ENCODE assay signal across 29 cellular contexts in genomic region chr13:90826688-90827087, GRCh38.
DNase-seq lines count a peak whose midpoint lies in the region; ATAC-seq, FAIRE-seq and TF ChIP-seq lines count a peak whose summit lies in the region.
"Had no signal": no experiment of that assay in that cellular context is flagged by ENCODE, and none has a peak within 500 bp of the region (broad histone marks: within the 10 kb centered on the region; RNA-seq: fewer than 3 reads in every experiment).

No MANE protein-coding gene starts in this region.

- DNase-seq in K562 (ENCODE audit: extremely low read depth in 1 of 4, low spot score in 3 of 4) = no peak
- DNase-seq: 8988T; ACHN; AML-193; BE2C; C1 segment of cervical spinal cord; Caco-2; Calu3; CD4-positive, alpha-beta memory T cell; CD4-positive, alpha-beta T cell; CD4-positive, CD25-positive, alpha-beta regulatory T cell; CD8-positive, alpha-beta memory T cell; CD8-positive, alpha-beta T cell; COR-L47; DMS 273 treated with DMSO at 0.1 percent for 48 hours; DMS153; DMS53; DMS79; DMS79 treated with DMSO at 0.1 percent for 48 hours; DND-41; EL had no signal

- ATAC-seq in K562 (no peak; the same call in 2 of the 3 replicates), HG03521 (IDR thresholded peaks at IDR 0.05; ENCODE audit: unreplicated experiment) (no peak)
- ATAC-seq: A549; CD8-positive, alpha-beta T cell had no signal

- H3K79me2 ChIP-seq in K562 (ENCODE audit: control insufficient read depth, insufficient read depth, low read length) = no peaks in the 10 kb centered on the region

- TF ChIP-seq EP300 in K562 (IDR thresholded peaks at IDR 0.05; ENCODE audit: low read length) = no peak

- H3K36me3 ChIP-seq in K562 (ENCODE audit: control insufficient read depth, insufficient read depth, low read length) = no peaks in the 10 kb centered on the region
- H3K36me3 ChIP-seq: BE2C; BLaER1; BLaER1 treated with 17β-estradiol and CSF1 and Interleukin-3, amounts not matched to agents 10 nM and 100 nM had no signal

- no peaks in the 10 kb centered on the region for H3K27me3 ChIP-seq in K562 (ENCODE audit: control insufficient read depth in 2 of 2, insufficient read depth in 2 of 2, low read length in 2 of 2)
- H3K27me3 ChIP-seq: BE2C; BLaER1; BLaER1 treated with 17β-estradiol and CSF1 and Interleukin-3, amounts not matched to agents 10 nM and 100 nM had no signal

- no peak for TF ChIP-seq CTCF in K562 (IDR thresholded peaks at IDR 0.05 in 2 of 3, conservative IDR thresholded peaks at IDR 0.05 in 1 of 3; ENCODE audit: insufficient read depth in 2 of 3, low read depth in 1 of 3, low read length in 3 of 3)

- no peaks in the 10 kb centered on the region for H4K20me1 ChIP-seq in K562 (replicated peaks; ENCODE audit: control insufficient read depth, insufficient read depth, low read length)
- H4K20me1 ChIP-seq: BLaER1; BLaER1 treated with 17β-estradiol and CSF1 and Interleukin-3, amounts not matched to agents 10 nM and 100 nM had no signal

- TF ChIP-seq POLR2A in K562 (conservative IDR thresholded peaks at IDR 0.05) = no peak

- FAIRE-seq in K562 (lab: Jason Lieb, UNC) = no peak
- FAIRE-seq: A204.1, A549, D721Med had no signal

- H3K4me3 ChIP-seq in K562 = no peak overlapping the region
- H3K4me3 ChIP-seq: A549; BLaER1; BLaER1 treated with 17β-estradiol and CSF1 and Interleukin-3, amounts not matched to agents 10 nM and 100 nM had no signal

- peaks cover 4% of the 10 kb centered on the region; the same call in 1 of the 2 replicates for H3K9me3 ChIP-seq in K562 (replicated peaks; ENCODE audit: control insufficient read depth, insufficient read depth, low read depth, low read length)
- H3K9me3 ChIP-seq: A549, BE2C, Caco-2 had no signal

- no peaks in the 10 kb centered on the region for H3K9me1 ChIP-seq in K562 (ENCODE audit: control insufficient read depth, insufficient read depth, low read length)

- no peak overlapping the region for H3K4me2 ChIP-seq in K562 (ENCODE audit: insufficient read depth, low read length)
- H3K4me2 ChIP-seq: A549; BLaER1; BLaER1 treated with 17β-estradiol and CSF1 and Interleukin-3, amounts not matched to agents 10 nM and 100 nM had no signal

- WGBS in K562 (ENCODE audit: insufficient coverage, low coverage, missing lambda C conversion rate) = 0% methylated on average over 2 of the region's 2 CpGs

- POLR2A ChIA-PET in K562 (lab: Yijun Ruan, JAX) = no interaction called here

- H3K27ac ChIP-seq in K562 (ENCODE audit: extremely low read depth, low read depth, low read length) = no peak overlapping the region
- H3K27ac ChIP-seq: 22Rv1; A549; BLaER1; BLaER1 treated with 17β-estradiol and CSF1 and Interleukin-3, amounts not matched to agents 10 nM and 100 nM; C4-2B had no signal

- H3K9ac ChIP-seq in K562 (ENCODE audit: insufficient read depth in 1 of 2, low read depth in 2 of 2, low read length in 2 of 2) = no peak overlapping the region
- H3K9ac ChIP-seq: BLaER1; BLaER1 treated with 17β-estradiol and CSF1 and Interleukin-3, amounts not matched to agents 10 nM and 100 nM had no signal

- no TSS peak for BruUV-seq in K562 (replicated peaks; lab: Mats Ljungman, UMichigan)

- TF ChIP-seq RAD21 in K562 (CRISPR knock-in tag; conservative IDR thresholded peaks at IDR 0.05 in 1 of 2, IDR thresholded peaks at IDR 0.05 in 1 of 2) = no peak

- no peak overlapping the region for H2AFZ ChIP-seq in K562 (ENCODE audit: low read depth, low read length)

- no peaks in the 10 kb centered on the region for H3K4me1 ChIP-seq in K562 (replicated peaks in 1 of 2; ENCODE audit: control insufficient read depth in 2 of 2, insufficient read depth in 2 of 2, low read length in 2 of 2)
- H3K4me1 ChIP-seq: A549; BE2C; BLaER1; BLaER1 treated with 17β-estradiol and CSF1 and Interleukin-3, amounts not matched to agents 10 nM and 100 nM; Caco-2 had no signal

- CTCF ChIA-PET in K562 (lab: Yijun Ruan, JAX; ENCODE audit: low intra/inter-chr PET ratio) = no interaction called here

- in situ Hi-C loops in K562 (cut with MboI) = no loop called here

- intact Hi-C loops in K562 (cut with micrococcal nuclease) = no loop called here

TF ChIP-seq in K562, 482 proteins besides CTCF, POLR2A, EP300 and RAD21:
- no peak for TF ChIP-seq ZKSCAN3 (CRISPR knock-in tag; IDR thresholded peaks at IDR 0.05)
- TF ChIP-seq U2AF2 (optimal IDR thresholded peaks at IDR 0.05; ENCODE audit: low read depth, low read length) = no peak
- TF ChIP-seq IRF2 (CRISPR knock-in tag; IDR thresholded peaks at IDR 0.05) = 0 out of 2 replicates have a peak, but pooled peaks have one; percentile 78
- no peak for TF ChIP-seq ZNF79 (CRISPR knock-in tag; IDR thresholded peaks at IDR 0.05; ENCODE audit: low read depth)
- TF ChIP-seq BACH1 (tag; IDR thresholded peaks at IDR 0.05) = no peak
- no peak for TF ChIP-seq SMARCE1 (IDR thresholded peaks at IDR 0.05)
